8 cellular contexts compared by ENCODE assay signal in genomic region chr5:83472508-83473343, GRCh38. TPM values are rescaled to one million over a fixed set of nuclear protein-coding genes. Genes with fewer than 3 reads are reported as not detected.
A peak's percentile ranks its signal among the peaks of the same experiment; 100 is the strongest.
DNase-seq lines count a peak whose midpoint lies in the region; ATAC-seq and TF ChIP-seq lines count a peak whose summit lies in the region.

No MANE protein-coding gene starts in this region.

- H3K4me3 ChIP-seq in body of pancreas, result no peak overlapping the region

- 1 to 2% methylated on average over 30 to 52 of the region's 54 CpGs for WGBS in body of pancreas, 2 donors

- H3K36me3 ChIP-seq in body of pancreas (replicated peaks in 1 of 2; ENCODE audit: insufficient read depth in 1 of 2, low read depth in 2 of 2), result no peaks in the 10 kb centered on the region

- TF ChIP-seq POLR2A in body of pancreas (IDR thresholded peaks at IDR 0.05), result no peak

- H3K4me1 ChIP-seq in body of pancreas, result peaks cover 37% of the 10 kb centered on the region

- peak; percentile 21 for DNase-seq in activated naive CD4-positive, alpha-beta T cell treated with Interleukin-2 at 50 U/mL for 16 hours
- DNase-seq in activated naive CD4-positive, alpha-beta T cell treated with anti-CD3 and anti-CD28 coated beads, Interleukin-2, amount 50 U/mL, for 16 hours, result no peak
- DNase-seq in NCI-H748 treated with DMSO at 0.1 percent for 48 hours (lab: John Stamatoyannopoulos, UW) (peak; percentile 61), body of pancreas (peak; percentile 24 to 33 (median 27)), inferior parietal cortex (ENCODE audit: extremely low spot score) (peak; percentile 4), T-helper 9 cell (no peak)
- peak; percentile 33 for DNase-seq in stimulated activated CD8-positive, alpha-beta memory T cell treated with anti-CD3 and anti-CD28 coated beads, Interleukin-4, amount 100 ng/mL, for 48 hours

- peaks cover 0 to 22% of the 10 kb centered on the region in 2 donors for H3K27me3 ChIP-seq in body of pancreas

- peak overlapping the region in 2 of 4 donors; percentile 24 to 42 for H3K27ac ChIP-seq in body of pancreas

- ATAC-seq in HG02623 (IDR thresholded peaks at IDR 0.05; ENCODE audit: unreplicated experiment) (peak; percentile 29), body of pancreas (peak; percentile 41)

- intact Hi-C loops in body of pancreas (cut with DNase I), result no loop called here

- H3K9me3 ChIP-seq in body of pancreas, result no peaks in the 10 kb centered on the region

- TF ChIP-seq CTCF in body of pancreas (IDR thresholded peaks at IDR 0.05), result no peak

RNA-seq across cellular contexts. Expression of gene VCAN, which starts 1.2 kb away (rescaled TPM):
- 10 to 100 TPM; 19.4 to 33.7 TPM for total RNA-seq in body of pancreas

Comparison
In these comparisons a context has a peak if more than half of its experiments do, and no peak if none do; other contexts are left out.
1. DNase-seq: peak in activated naive CD4-positive, alpha-beta T cell treated with Interleukin-2 at 50 U/mL for 16 hours (single experiment), NCI-H748 treated with DMSO at 0.1 percent for 48 hours (single experiment), body of pancreas (4 of 4), inferior parietal cortex (single experiment) and stimulated activated CD8-positive, alpha-beta memory T cell treated with anti-CD3 and anti-CD28 coated beads, Interleukin-4, amount 100 ng/mL, for 48 hours (single experiment); none in activated naive CD4-positive, alpha-beta T cell treated with anti-CD3 and anti-CD28 coated beads, Interleukin-2, amount 50 U/mL, for 16 hours (single experiment) and T-helper 9 cell (single experiment).